7 cellular contexts compared by ENCODE assay signal in the genomic region with DNA sequence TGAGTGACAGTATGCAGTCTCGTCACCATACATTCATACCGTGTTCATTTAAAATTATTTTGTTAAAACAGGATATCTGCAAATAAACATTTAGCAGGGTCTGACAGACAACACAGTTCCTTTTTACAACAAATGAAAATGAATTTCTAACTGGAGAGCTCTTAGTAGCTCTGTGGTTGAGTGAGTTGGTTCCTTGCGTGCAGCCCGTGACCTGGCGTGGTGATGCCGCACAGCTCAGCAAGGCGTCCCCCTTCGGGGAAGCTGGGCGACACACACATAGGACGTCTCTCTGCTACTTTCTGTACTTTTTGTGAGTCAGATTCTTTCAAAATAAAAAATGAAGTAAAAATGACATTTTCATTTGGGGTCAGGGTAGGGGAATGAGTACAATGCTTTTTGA.
DNase-seq lines count a peak whose midpoint lies in the region; ATAC-seq, FAIRE-seq and TF ChIP-seq lines count a peak whose summit lies in the region.
"Not testable (repeated sequence)": the region's sequence is repeated elsewhere in the genome, so short reads cannot be mapped to it uniquely, and the experiment has no call there.

No MANE protein-coding gene starts in this region.

- H3K23ac ChIP-seq in H9 (ENCODE audit: insufficient read length, low read depth, low read length) = not testable (repeated sequence)

- H4K8ac ChIP-seq in H9 (replicated peaks; ENCODE audit: insufficient read length, low read depth, low read length) = not testable (repeated sequence)

- H3K9ac ChIP-seq in H9 (ENCODE audit: extremely low read depth, insufficient read length, low read length); kidney (ENCODE audit: low read length in 2 of 2); neural progenitor cell: not testable (repeated sequence)

- TF ChIP-seq CTCF in H9 (conservative IDR thresholded peaks at IDR 0.05); kidney (IDR thresholded peaks at IDR 0.05; ENCODE audit: borderline replicate concordance, extremely low read depth, insufficient read depth); neural progenitor cell (IDR thresholded peaks at IDR 0.05): not testable (repeated sequence)

- not testable (repeated sequence) for H4K91ac ChIP-seq in H9 (ENCODE audit: insufficient read length, low read depth, low read length)

- H3K56ac ChIP-seq in H9 (ENCODE audit: insufficient read length, low read depth, low read length) = not testable (repeated sequence)

- H3K4me1 Mint-ChIP-seq in H9 (peaks cover 2 to 20% of the 10 kb centered on the region in 2 experiments; a peak in 3 of 4 replicates), naive B cell (peaks cover 10 to 19% (median 17%) of the 10 kb centered on the region in 3 donors)
- H3K4me1 Mint-ChIP-seq in memory B cell; neural progenitor cell; stimulated activated memory B cell treated with anti-CD40 and anti-IgM and Interleukin-4, amounts not matched to agents 10 μg/mL and 1 μg/mL and 100 μg/mL, for 72 hours: not testable (repeated sequence)
- H3K4me1 Mint-ChIP-seq in stimulated activated naive B cell treated with anti-CD40 and anti-IgM and Interleukin-4, amounts not matched to agents 10 μg/mL and 1 μg/mL and 100 μg/mL, for 72 hours = peaks cover 13 to 32% of the 10 kb centered on the region in 2 donors

- H3K4me3 ChIP-seq in kidney (ENCODE audit: low read length in 2 of 2); neural progenitor cell: not testable (repeated sequence)

- not testable (repeated sequence) for H3K4me3 Mint-ChIP-seq in H9; memory B cell; naive B cell; neural progenitor cell; stimulated activated memory B cell treated with anti-CD40 and anti-IgM and Interleukin-4, amounts not matched to agents 10 μg/mL and 1 μg/mL and 100 μg/mL, for 72 hours; stimulated activated naive B cell treated with anti-CD40 and anti-IgM and Interleukin-4, amounts not matched to agents 10 μg/mL and 1 μg/mL and 100 μg/mL, for 72 hours

- DNase-seq in H9; memory B cell (ENCODE audit: low spot score in 2 of 2); naive B cell; neural progenitor cell (ENCODE audit: low spot score); stimulated activated naive B cell treated with anti-CD40 and anti-IgM and Interleukin-4, amounts not matched to agents 10 μg/mL and 1 μg/mL and 100 μg/mL, for 72 hours: not testable (repeated sequence)
- peak; percentile 22 for DNase-seq in kidney

- not testable (repeated sequence) for H2BK15ac ChIP-seq in H9 (ENCODE audit: low read depth, low read length)

- not testable (repeated sequence) for H2BK20ac ChIP-seq in H9 (ENCODE audit: low read depth, low read length, poor library complexity, severe bottlenecking)

- not testable (repeated sequence) for H3K18ac ChIP-seq in H9 (ENCODE audit: insufficient read length, low read depth, low read length)

- intact Hi-C loops in kidney (cut with DNase I) = not testable (repeated sequence)

- H3K27ac Mint-ChIP-seq in H9 = peak overlapping the region in 2 of 3 experiments; percentile 48 to 88; a peak in 2 of 7 replicates
- H3K27ac Mint-ChIP-seq in memory B cell; stimulated activated naive B cell treated with anti-CD40 and anti-IgM and Interleukin-4, amounts not matched to agents 10 μg/mL and 1 μg/mL and 100 μg/mL, for 72 hours: not testable (repeated sequence)
- peak overlapping the region in 1 of 6 donors; percentile 7 for H3K27ac Mint-ChIP-seq in naive B cell
- peak overlapping the region; percentile 38 for H3K27ac Mint-ChIP-seq in neural progenitor cell
- peak overlapping the region; percentile 30 for H3K27ac Mint-ChIP-seq in stimulated activated memory B cell treated with anti-CD40 and anti-IgM and Interleukin-4, amounts not matched to agents 10 μg/mL and 1 μg/mL and 100 μg/mL, for 72 hours

- not testable (repeated sequence) for H2BK12ac ChIP-seq in H9 (ENCODE audit: insufficient read length, low read depth, low read length)

- not testable (repeated sequence) for H3F3A ChIP-seq in neural progenitor cell (ENCODE audit: low read depth)

- not testable (repeated sequence) for H3K27me3 ChIP-seq in H9 (ENCODE audit: insufficient read depth, low read length); neural progenitor cell

- not testable (repeated sequence) for FAIRE-seq in kidney (lab: Jason Lieb, UNC)

- no CpG with 5 or more reads among the region's 10 CpGs for WGBS in H9 (ENCODE audit: extremely low coverage, insufficient read length, low lambda C conversion rate)

- H2AK5ac ChIP-seq in H9 (ENCODE audit: insufficient read length, low read length) = not testable (repeated sequence)

- H3K4ac ChIP-seq in H9 (ENCODE audit: low read depth, low read length) = not testable (repeated sequence)

- not testable (repeated sequence) for H4K20me1 ChIP-seq in H9 (ENCODE audit: control insufficient read depth, insufficient read depth, insufficient read length); neural progenitor cell (ENCODE audit: low read depth)

- not testable (repeated sequence) for H3K27ac ChIP-seq in H9 (ENCODE audit: insufficient read length, low read depth, low read length); kidney (ENCODE audit: low read depth in 2 of 2, low read length in 2 of 2); neural progenitor cell

- peak; percentile 64 for ATAC-seq in memory B cell (ENCODE audit: low read depth)
- ATAC-seq in naive B cell (ENCODE audit: low read depth in 2 of 2) = peak; percentile 66 to 69
- ATAC-seq in stimulated activated memory B cell treated with anti-CD40 and anti-IgM and Interleukin-4, amounts not matched to agents 10 μg/mL and 1 μg/mL and 100 μg/mL, for 72 hours = not testable (repeated sequence)
- ATAC-seq in stimulated activated naive B cell treated with anti-CD40 and anti-IgM and Interleukin-4, amounts not matched to agents 10 μg/mL and 1 μg/mL and 100 μg/mL, for 72 hours (replicated peaks) = peak; percentile 64 to 68

- H3T11ph ChIP-seq in H9 (ENCODE audit: low read length) = not testable (repeated sequence)

- H2AFZ ChIP-seq in H9 (ENCODE audit: low read length); neural progenitor cell (replicated peaks): not testable (repeated sequence)

- H3K79me2 ChIP-seq in H9 (ENCODE audit: insufficient read depth, low read length); neural progenitor cell (ENCODE audit: low read depth): not testable (repeated sequence)

- H3K27me3 Mint-ChIP-seq in H9 (ENCODE audit: low read depth); memory B cell; naive B cell; stimulated activated memory B cell treated with anti-CD40 and anti-IgM and Interleukin-4, amounts not matched to agents 10 μg/mL and 1 μg/mL and 100 μg/mL, for 72 hours; stimulated activated naive B cell treated with anti-CD40 and anti-IgM and Interleukin-4, amounts not matched to agents 10 μg/mL and 1 μg/mL and 100 μg/mL, for 72 hours: not testable (repeated sequence)
- H3K27me3 Mint-ChIP-seq in neural progenitor cell (ENCODE audit: insufficient read depth, low read depth) = peaks cover 10% of the 10 kb centered on the region

- H3K23me2 ChIP-seq in H9 (ENCODE audit: insufficient read length, low read depth, low read length, poor library complexity, severe bottlenecking) = not testable (repeated sequence)

- peaks cover 24 to 47% (median 41%) of the 10 kb centered on the region in 3 experiments; a peak in 6 of 7 replicates for H3K36me3 Mint-ChIP-seq in H9 (ENCODE audit: insufficient read depth in 1 of 3, low read depth in 3 of 3)
- peaks cover 27% of the 10 kb centered on the region for H3K36me3 Mint-ChIP-seq in memory B cell
- peaks cover 0 to 21% of the 10 kb centered on the region in 2 donors for H3K36me3 Mint-ChIP-seq in naive B cell
- H3K36me3 Mint-ChIP-seq in neural progenitor cell = peaks cover 16% of the 10 kb centered on the region
- peaks cover 61% of the 10 kb centered on the region for H3K36me3 Mint-ChIP-seq in stimulated activated memory B cell treated with anti-CD40 and anti-IgM and Interleukin-4, amounts not matched to agents 10 μg/mL and 1 μg/mL and 100 μg/mL, for 72 hours
- H3K36me3 Mint-ChIP-seq in stimulated activated naive B cell treated with anti-CD40 and anti-IgM and Interleukin-4, amounts not matched to agents 10 μg/mL and 1 μg/mL and 100 μg/mL, for 72 hours = peaks cover 55 to 65% of the 10 kb centered on the region in 2 donors

- H3K36me3 ChIP-seq in kidney (ENCODE audit: control insufficient read depth in 1 of 2, insufficient read depth in 2 of 2, low read length in 2 of 2) = peaks cover 4 to 11% of the 10 kb centered on the region in 2 donors
- H3K36me3 ChIP-seq in neural progenitor cell = not testable (repeated sequence)

- H3K4me1 ChIP-seq in H9 (ENCODE audit: insufficient read depth, low read length); kidney (ENCODE audit: control insufficient read depth in 1 of 2, insufficient read depth in 1 of 2, low read depth in 1 of 2, low read length in 2 of 2); neural progenitor cell: not testable (repeated sequence)

- H4K5ac ChIP-seq in H9 (ENCODE audit: insufficient read length, low read depth, low read length) = not testable (repeated sequence)

- not testable (repeated sequence) for H2BK5ac ChIP-seq in H9 (ENCODE audit: insufficient read length, low read length)

- H3K14ac ChIP-seq in H9 (ENCODE audit: insufficient read depth, low read length) = not testable (repeated sequence)

- not testable (repeated sequence) for H3K9me3 ChIP-seq in H9 (ENCODE audit: control insufficient read depth, low read depth, low read length); kidney (ENCODE audit: control insufficient read depth in 1 of 2, low read length in 2 of 2); neural progenitor cell (ENCODE audit: low read depth)

- not testable (repeated sequence) for H2BK120ac ChIP-seq in H9 (ENCODE audit: low read depth, low read length, poor library complexity, severe bottlenecking)

- not testable (repeated sequence) for H3K4me2 ChIP-seq in H9 (ENCODE audit: insufficient read depth, insufficient read length, low read length); neural progenitor cell

- H3K9me3 Mint-ChIP-seq in H9; memory B cell; naive B cell; neural progenitor cell; stimulated activated memory B cell treated with anti-CD40 and anti-IgM and Interleukin-4, amounts not matched to agents 10 μg/mL and 1 μg/mL and 100 μg/mL, for 72 hours; stimulated activated naive B cell treated with anti-CD40 and anti-IgM and Interleukin-4, amounts not matched to agents 10 μg/mL and 1 μg/mL and 100 μg/mL, for 72 hours: not testable (repeated sequence)

- not testable (repeated sequence) for H3K79me1 ChIP-seq in H9 (ENCODE audit: insufficient read depth, low read depth, low read length, poor library complexity, severe bottlenecking)
